1 cellular context compared by ENCODE assay signal in the genomic region with DNA sequence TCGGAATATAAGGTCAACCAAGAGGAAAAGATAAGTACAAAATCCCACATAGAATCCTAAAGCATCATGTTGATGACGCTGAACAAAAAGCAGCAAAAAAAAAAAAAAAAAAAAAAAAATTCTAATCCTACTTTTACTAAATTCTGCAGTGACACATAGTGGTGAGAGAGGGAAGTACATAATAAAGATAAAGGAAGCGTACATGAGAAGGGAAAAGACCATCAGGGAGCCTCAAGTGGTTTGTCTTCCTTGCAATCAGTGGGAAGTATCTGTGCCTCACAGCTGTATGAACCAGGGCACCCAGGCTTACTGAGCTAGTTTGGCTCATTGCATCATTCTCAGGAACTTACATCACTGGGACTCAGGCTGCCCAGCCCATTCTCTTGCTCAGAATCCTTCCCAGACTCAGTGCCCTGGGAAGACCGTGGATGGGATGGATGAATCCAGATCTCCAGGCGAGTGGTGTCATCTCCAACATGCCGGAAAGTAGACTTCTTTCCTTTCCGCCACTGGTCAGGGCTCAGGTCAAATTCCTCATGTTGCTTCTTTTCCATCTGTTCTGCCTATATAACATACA.
A peak's percentile ranks its signal among the peaks of the same experiment; 100 is the strongest.
TF ChIP-seq lines count a peak whose summit lies in the region.

No MANE protein-coding gene starts in this region.

TF ChIP-seq in IMR-90, 13 proteins besides CTCF, POLR2A, EP300 and RAD21 (continued from another document):
- TF ChIP-seq, protein P1, sequence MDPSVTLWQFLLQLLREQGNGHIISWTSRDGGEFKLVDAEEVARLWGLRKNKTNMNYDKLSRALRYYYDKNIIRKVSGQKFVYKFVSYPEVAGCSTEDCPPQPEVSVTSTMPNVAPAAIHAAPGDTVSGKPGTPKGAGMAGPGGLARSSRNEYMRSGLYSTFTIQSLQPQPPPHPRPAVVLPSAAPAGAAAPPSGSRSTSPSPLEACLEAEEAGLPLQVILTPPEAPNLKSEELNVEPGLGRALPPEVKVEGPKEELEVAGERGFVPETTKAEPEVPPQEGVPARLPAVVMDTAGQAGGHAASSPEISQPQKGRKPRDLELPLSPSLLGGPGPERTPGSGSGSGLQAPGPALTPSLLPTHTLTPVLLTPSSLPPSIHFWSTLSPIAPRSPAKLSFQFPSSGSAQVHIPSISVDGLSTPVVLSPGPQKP (IDR thresholded peaks at IDR 0.05; ENCODE audit: borderline replicate concordance, low read depth, low read length) = no peak
- peak; percentile 96 for TF ChIP-seq CEBPB (IDR thresholded peaks at IDR 0.05; ENCODE audit: low read depth, low read length)
- TF ChIP-seq SMC3 (IDR thresholded peaks at IDR 0.05; ENCODE audit: low read depth, low read length) = peak; percentile 65
